25 cellular contexts compared by ENCODE assay signal in the genomic region with DNA sequence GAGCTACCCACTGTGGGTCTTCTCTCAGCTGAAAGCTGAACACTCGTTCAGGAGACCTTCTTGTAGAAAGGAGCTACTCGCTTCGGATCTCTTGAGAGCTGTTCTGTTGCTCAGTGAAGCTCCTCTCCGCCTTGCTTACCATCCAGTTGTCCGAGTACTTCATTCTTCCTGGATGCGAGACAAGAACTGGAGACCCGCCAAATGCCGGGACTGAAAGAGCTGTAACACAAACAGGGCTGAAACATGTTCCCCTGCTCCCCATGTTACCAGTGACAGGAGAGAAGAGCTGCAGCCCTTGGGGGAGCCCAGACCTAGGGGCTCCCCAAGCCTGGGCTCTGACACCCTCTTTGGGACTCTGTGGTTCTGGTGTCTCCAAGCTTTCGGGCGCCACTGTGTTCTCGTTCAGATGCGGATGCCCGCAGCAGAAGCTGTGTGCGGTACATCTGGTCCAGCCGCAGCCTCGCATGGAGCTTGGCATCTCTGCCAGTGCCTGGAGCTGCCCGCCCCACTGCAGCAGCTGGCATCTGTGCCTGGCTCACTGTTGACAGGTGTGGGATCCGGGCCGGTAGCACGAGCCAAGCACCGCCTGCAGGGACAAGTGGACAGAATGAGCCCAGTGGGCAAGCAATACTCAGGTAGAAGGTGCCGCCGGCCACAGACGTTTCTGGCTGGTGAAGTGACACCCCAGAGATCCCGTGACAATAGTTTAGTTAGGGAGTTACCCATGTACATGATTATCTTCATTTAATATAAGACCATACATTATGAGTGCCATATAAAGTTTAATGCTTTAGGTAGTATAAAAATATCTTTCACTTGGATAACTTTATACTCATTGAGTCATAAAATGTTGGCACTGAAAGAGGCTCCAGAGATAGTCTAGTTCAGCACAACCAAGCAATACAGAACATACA.
"Had no signal": no experiment of that assay in that cellular context is flagged by ENCODE, and none has a peak within 500 bp of the region (broad histone marks: within the 10 kb centered on the region; RNA-seq: fewer than 3 reads in every experiment).

No MANE protein-coding gene starts in this region.

- DNase-seq: activated CD4-positive, alpha-beta T cell treated with anti-CD3 and anti-CD28 coated beads for 48 hours; activated CD4-positive, alpha-beta T cell treated with anti-CD3 and anti-CD28 coated beads, Interleukin-2, amount 50 U/mL, for 48 hours; activated CD8-positive, alpha-beta memory T cell treated with anti-CD3 and anti-CD28 coated beads for 24 hours; activated effector memory CD4-positive, alpha-beta T cell treated with Interleukin-2 at 50 U/mL for 16 hours; activated naive CD4-positive, alpha-beta T cell treated with anti-CD3 and anti-CD28 coated beads for 36 hours; activated naive CD8-positive, alpha-beta T cell treated with anti-CD3 and anti-CD28 coated beads for 36 hours; adrenal gland; aorta; central memory CD4-positive, alpha-beta T cell; effector CD8-positive, alpha-beta T cell; islet precursor cell; left ventricle myocardium superior; naive B cell; stimulated activated CD4-positive, alpha-beta T cell treated with anti-CD3 and anti-CD28 coated beads, Interleukin-4, amount 100 ng/mL, for 1 hour; stimulated activated naive CD8-positive, alpha-beta T cell treated with anti-CD3 and anti-CD28 coated beads, Interleukin-15, amount 100 ng/mL, for 72 hours; substantia nigra had no signal

- H3K4me1 Mint-ChIP-seq: brain, neural crest cell had no signal

- H3K4me1 ChIP-seq: adrenal gland, upper lobe of left lung, vagina had no signal

- H3K27ac ChIP-seq: adrenal gland, upper lobe of left lung, vagina, VCaP had no signal

- H3K27me3 ChIP-seq: adrenal gland, upper lobe of left lung, vagina had no signal

- H3K9me3 ChIP-seq: adrenal gland, upper lobe of left lung, vagina had no signal

- H3K9me3 Mint-ChIP-seq: activated naive CD4-positive, alpha-beta T cell treated with anti-CD3 and anti-CD28 coated beads for 36 hours; activated naive CD8-positive, alpha-beta T cell treated with anti-CD3 and anti-CD28 coated beads for 36 hours; naive B cell; neural crest cell; stimulated activated naive CD8-positive, alpha-beta T cell treated with anti-CD3 and anti-CD28 coated beads, Interleukin-15, amount 100 ng/mL, for 72 hours had no signal

- H3K27me3 Mint-ChIP-seq: activated naive CD8-positive, alpha-beta T cell treated with anti-CD3 and anti-CD28 coated beads for 36 hours; brain; naive B cell; stimulated activated naive CD8-positive, alpha-beta T cell treated with anti-CD3 and anti-CD28 coated beads, Interleukin-15, amount 100 ng/mL, for 72 hours had no signal

- H3K4me3 ChIP-seq: adrenal gland, upper lobe of left lung, vagina had no signal

- H3K4me3 Mint-ChIP-seq: activated naive CD4-positive, alpha-beta T cell treated with anti-CD3 and anti-CD28 coated beads for 36 hours; activated naive CD8-positive, alpha-beta T cell treated with anti-CD3 and anti-CD28 coated beads for 36 hours; brain; naive B cell; neural crest cell; stimulated activated naive CD8-positive, alpha-beta T cell treated with anti-CD3 and anti-CD28 coated beads, Interleukin-15, amount 100 ng/mL, for 72 hours had no signal

- ATAC-seq: activated CD4-positive, CD25-positive, alpha-beta regulatory T cell treated with anti-CD3 and anti-CD28 coated beads, Interleukin-2, amount 50 U/mL, for 24 hours; left ventricle myocardium superior; right cardiac atrium; stimulated activated naive CD8-positive, alpha-beta T cell treated with anti-CD3 and anti-CD28 coated beads, Interleukin-15, amount 100 ng/mL, for 72 hours had no signal

- H3K27ac Mint-ChIP-seq: activated naive CD4-positive, alpha-beta T cell treated with anti-CD3 and anti-CD28 coated beads for 36 hours; activated naive CD8-positive, alpha-beta T cell treated with anti-CD3 and anti-CD28 coated beads for 36 hours; brain had no signal

- FAIRE-seq: frontal cortex, TTC549 had no signal
